In the genomic region with DNA sequence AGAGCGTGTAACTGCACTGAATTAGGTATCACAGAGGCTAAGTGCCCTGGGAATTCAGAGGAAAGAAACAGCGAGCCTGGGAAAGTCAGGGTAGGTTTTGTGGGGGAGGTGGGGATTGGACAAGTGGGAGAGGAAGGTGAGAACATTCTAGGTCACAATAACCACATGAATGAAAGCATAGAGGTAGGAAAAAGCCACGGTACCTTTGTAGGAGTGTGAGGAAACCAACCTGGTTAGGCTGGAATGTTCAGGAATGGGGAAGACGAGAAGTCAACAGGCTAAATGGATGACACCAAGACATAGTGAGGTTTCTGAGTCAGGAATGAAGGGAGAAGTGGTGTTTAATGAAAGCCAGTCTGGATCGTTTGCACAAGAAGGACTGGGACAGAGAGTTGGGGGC, we compare ENCODE assay signal across 21 cellular contexts. TPM values are rescaled to one million over a fixed set of nuclear protein-coding genes. Genes with fewer than 3 reads are reported as not detected.
DNase-seq lines count a peak whose midpoint lies in the region; ATAC-seq, FAIRE-seq and TF ChIP-seq lines count a peak whose summit lies in the region.
"Had no signal": no experiment of that assay in that cellular context is flagged by ENCODE, and none has a peak within 500 bp of the region (broad histone marks: within the 10 kb centered on the region; RNA-seq: fewer than 3 reads in every experiment).

No MANE protein-coding gene starts in this region.

- peak overlapping the region; percentile 81; the same call in 1 of the 2 replicates for H2BK15ac ChIP-seq in H1 (ENCODE audit: low read length)

- H3K79me2 ChIP-seq in HepG2 (ENCODE audit: insufficient read depth, low read length) (no peaks in the 10 kb centered on the region), H1 (ENCODE audit: control insufficient read depth in 1 of 2, insufficient read depth in 2 of 2, low read length in 2 of 2) (no peaks in the 10 kb centered on the region)

- TF ChIP-seq EP300 in HepG2 (IDR thresholded peaks at IDR 0.05; ENCODE audit: low read depth in 2 of 2, low read length in 2 of 2) (no peak), HepG2 (CRISPR knock-in tag; IDR thresholded peaks at IDR 0.05; ENCODE audit: borderline replicate concordance) (no peak), H1 (IDR thresholded peaks at IDR 0.05; ENCODE audit: borderline replicate concordance in 1 of 2, low read depth in 2 of 2, low read length in 2 of 2) (no peak)

- no peak overlapping the region for H3K14ac ChIP-seq in H1 (ENCODE audit: insufficient read length)

- H4K8ac ChIP-seq in H1 (ENCODE audit: extremely low read depth, insufficient read depth, low read length) = no peak overlapping the region

- no peaks in the 10 kb centered on the region for H4K20me1 ChIP-seq in HepG2 (ENCODE audit: insufficient read depth, low read length)
- H4K20me1 ChIP-seq in H1 (replicated peaks in 1 of 2; ENCODE audit: control insufficient read depth in 1 of 2, insufficient read depth in 2 of 2, low read length in 2 of 2) = no peaks in the 10 kb centered on the region

- no peak for TF ChIP-seq CTCF in HepG2 (CRISPR knock-in tag; IDR thresholded peaks at IDR 0.05)
- TF ChIP-seq CTCF in right lobe of liver (IDR thresholded peaks at IDR 0.05) = no peak
- TF ChIP-seq CTCF in H1 (IDR thresholded peaks at IDR 0.05; ENCODE audit: control extremely low read depth in 1 of 3, insufficient read depth in 1 of 3, low read depth in 1 of 3, low read length in 3 of 3) = no peak

- no peak overlapping the region for H3K9ac ChIP-seq in HepG2 (ENCODE audit: insufficient read depth, low read depth, low read length)
- no peak overlapping the region for H3K9ac ChIP-seq in H1 (replicated peaks in 1 of 4; ENCODE audit: extremely low read depth in 1 of 4, low read depth in 3 of 4, low read length in 3 of 4)

- no peak overlapping the region for H2AK5ac ChIP-seq in H1 (ENCODE audit: low read depth, low read length)

- H3K27me3 Mint-ChIP-seq in activated naive CD8-positive, alpha-beta T cell treated with anti-CD3 and anti-CD28 coated beads, Interleukin-2, amount 50 U/mL, for 24 hours = peaks cover 8% of the 10 kb centered on the region

- H3K9me3 ChIP-seq in HepG2 (ENCODE audit: low read length) = no peaks in the 10 kb centered on the region
- no peaks in the 10 kb centered on the region for H3K9me3 ChIP-seq in right lobe of liver
- H3K9me3 ChIP-seq in H1 (ENCODE audit: insufficient read depth in 2 of 2, low read depth in 1 of 2, low read length in 1 of 2) = no peaks in the 10 kb centered on the region

- H2BK12ac ChIP-seq in H1 (ENCODE audit: low read depth, low read length) = no peak overlapping the region

- no peaks in the 10 kb centered on the region for H3K36me3 Mint-ChIP-seq in activated naive CD8-positive, alpha-beta T cell treated with anti-CD3 and anti-CD28 coated beads, Interleukin-2, amount 50 U/mL, for 24 hours (ENCODE audit: low read depth)
- H3K36me3 Mint-ChIP-seq: CD8-positive, alpha-beta memory T cell had no signal

- no peak overlapping the region for H3K23ac ChIP-seq in H1 (ENCODE audit: insufficient read length)

- H3K4me3 ChIP-seq in HepG2 (replicated peaks in 1 of 3; ENCODE audit: insufficient read depth in 1 of 3, low read depth in 2 of 3, low read length in 3 of 3) (no peak overlapping the region), right lobe of liver (no peak overlapping the region), H1 (ENCODE audit: extremely low read depth in 1 of 4, insufficient read depth in 2 of 4, low read depth in 3 of 4, low read length in 4 of 4) (no peak overlapping the region)

- in situ Hi-C loops in HepG2 (cut with HindIII; ENCODE audit: extremely low pct_ligation_motif_present, low pct_unique_long_range_greater_than_20kb) = no loop called here

- DNase-seq in HepG2 (ENCODE audit: low spot score) (no peak), right lobe of liver (no peak), H1 (ENCODE audit: low read depth in 1 of 2, low spot score in 2 of 2) (no peak), kidney tubule cell (ENCODE audit: low spot score) (peak; percentile 57), NCI-H345 treated with DMSO at 0.1 percent for 48 hours (lab: John Stamatoyannopoulos, UW; ENCODE audit: unreplicated experiment) (no peak)
- DNase-seq in activated CD4-positive, alpha-beta T cell treated with anti-CD3 and anti-CD28 coated beads, Interleukin-2, amount 50 U/mL, for 48 hours = no peak
- no peak for DNase-seq in activated naive CD8-positive, alpha-beta T cell treated with anti-CD3 and anti-CD28 coated beads, Interleukin-2, amount 50 U/mL, for 24 hours
- DNase-seq: CD8-positive, alpha-beta memory T cell; GDM1; NCI-H1092 treated with DMSO at 0.1 percent for 48 hours; NCI-H2081; NCI-H2171; NCI-H446; NCI-H526; Right ventricle myocardium superior had no signal

- H3K4me1 ChIP-seq in HepG2 (ENCODE audit: insufficient read depth, low read length) = peaks cover 56% of the 10 kb centered on the region
- no peaks in the 10 kb centered on the region for H3K4me1 ChIP-seq in right lobe of liver
- peaks cover 0 to 4% (median 0%) of the 10 kb centered on the region in 4 experiments; a peak in 2 of 7 replicates for H3K4me1 ChIP-seq in H1 (replicated peaks in 1 of 4; ENCODE audit: control insufficient read depth in 3 of 4, insufficient read depth in 4 of 4, low read length in 3 of 4)

- no peaks in the 10 kb centered on the region for H3K79me1 ChIP-seq in H1 (ENCODE audit: low read depth, low read length)

- no peaks in the 10 kb centered on the region for H3K4me1 Mint-ChIP-seq in activated naive CD8-positive, alpha-beta T cell treated with anti-CD3 and anti-CD28 coated beads, Interleukin-2, amount 50 U/mL, for 24 hours

- H2BK20ac ChIP-seq in H1 (ENCODE audit: low read length) = no peak overlapping the region

- H2BK120ac ChIP-seq in H1 (replicated peaks; ENCODE audit: low read depth, low read length) = no peak overlapping the region

- no peak overlapping the region for H3K18ac ChIP-seq in H1 (ENCODE audit: extremely low read depth, low read length)

- H3K4ac ChIP-seq in H1 (replicated peaks; ENCODE audit: insufficient read length, low read depth, low read length) = no peak overlapping the region

- no peak overlapping the region for H3K27ac Mint-ChIP-seq in activated naive CD8-positive, alpha-beta T cell treated with anti-CD3 and anti-CD28 coated beads, Interleukin-2, amount 50 U/mL, for 24 hours
- H3K27ac Mint-ChIP-seq: CD8-positive, alpha-beta memory T cell had no signal

- no peak overlapping the region for H2AFZ ChIP-seq in HepG2 (ENCODE audit: low read length)
- H2AFZ ChIP-seq in H1 (ENCODE audit: low read length) = no peak overlapping the region

- 44% methylated on average over 5 of the region's 5 CpGs for WGBS in HepG2 (ENCODE audit: low lambda C conversion rate)
- 55% methylated on average over 5 of the region's 5 CpGs for WGBS in right lobe of liver (ENCODE audit: insufficient coverage, low coverage, low lambda C conversion rate, missing lambda C conversion rate)
- WGBS in H1 (ENCODE audit: extremely low coverage in 1 of 2, insufficient coverage in 1 of 2, insufficient read length in 1 of 2, insufficient replicate concordance in 2 of 2, low coverage in 1 of 2, low lambda C conversion rate in 2 of 2, missing lambda C conversion rate in 1 of 2), 2 experiments = 77% methylated on average over 5 of the region's 5 CpGs; no CpG with 5 or more reads in 1 of the 2 experiments

- H3K9me3 Mint-ChIP-seq in activated naive CD8-positive, alpha-beta T cell treated with anti-CD3 and anti-CD28 coated beads, Interleukin-2, amount 50 U/mL, for 24 hours = no peaks in the 10 kb centered on the region
- H3K9me3 Mint-ChIP-seq: CD8-positive, alpha-beta memory T cell had no signal

- H3K27ac ChIP-seq in HepG2 (ENCODE audit: extremely low read length, insufficient read depth, low read length) = no peak overlapping the region
- H3K27ac ChIP-seq in right lobe of liver = no peak overlapping the region
- no peak overlapping the region for H3K27ac ChIP-seq in H1 (ENCODE audit: low read depth, low read length)
- H3K27ac ChIP-seq: C4-2B had no signal

- H3K27me3 ChIP-seq in HepG2 (ENCODE audit: control insufficient read depth in 1 of 2, insufficient read depth in 2 of 2, low read length in 2 of 2) (no peaks in the 10 kb centered on the region; a peak in 1 of 5 replicates), right lobe of liver (no peaks in the 10 kb centered on the region), H1 (replicated peaks in 1 of 4; ENCODE audit: control insufficient read depth in 3 of 4, extremely low read depth in 1 of 4, insufficient read depth in 3 of 4, low read length in 3 of 4) (peaks cover 0 to 2% (median 0%) of the 10 kb centered on the region in 4 experiments; a peak in 3 of 7 replicates)

- ATAC-seq in HepG2 = no peak
- no peak for ATAC-seq in right lobe of liver
- ATAC-seq in activated naive CD8-positive, alpha-beta T cell treated with anti-CD3 and anti-CD28 coated beads, Interleukin-2, amount 50 U/mL, for 24 hours = no peak

- H3K23me2 ChIP-seq in H1 (ENCODE audit: low read depth, low read length) = peaks cover 2% of the 10 kb centered on the region; the same call in 1 of the 2 replicates

- no peak overlapping the region for H3K56ac ChIP-seq in H1 (replicated peaks; ENCODE audit: insufficient read length, low read depth, low read length)

- no peak overlapping the region for H4K5ac ChIP-seq in H1 (ENCODE audit: insufficient read length, low read depth, low read length)

- intact Hi-C loops in HepG2 (cut with micrococcal nuclease; ENCODE audit: unreplicated experiment) (no loop called here), right lobe of liver (cut with DNase I) (no loop called here)

- no peak overlapping the region for H4K91ac ChIP-seq in H1 (replicated peaks; ENCODE audit: insufficient read length, low read length)

- H3K4me3 Mint-ChIP-seq in activated naive CD8-positive, alpha-beta T cell treated with anti-CD3 and anti-CD28 coated beads, Interleukin-2, amount 50 U/mL, for 24 hours = no peak overlapping the region
- H3K4me3 Mint-ChIP-seq: CD8-positive, alpha-beta memory T cell had no signal

- H3K36me3 ChIP-seq in HepG2 (replicated peaks in 1 of 2; ENCODE audit: control insufficient read depth in 1 of 2, insufficient read depth in 2 of 2, low read length in 2 of 2) (no peaks in the 10 kb centered on the region), right lobe of liver (no peaks in the 10 kb centered on the region), H1 (ENCODE audit: control insufficient read depth in 2 of 4, insufficient read depth in 4 of 4, low read length in 3 of 4) (no peaks in the 10 kb centered on the region)

- POLR2A ChIA-PET in HepG2 (lab: Yijun Ruan, JAX) (no interaction called here), H1 (lab: Charles Lee; ENCODE audit: partially characterized antibody) (no interaction called here)

- CTCF ChIA-PET in HepG2 (lab: Yijun Ruan, JAX; ENCODE audit: low intra/inter-chr PET ratio, low total read pairs) (interaction anchor here (1.8 kb wide), 1 partner anchor 20 kb away, joined by 6 read pairs; no protein-coding TSS in a partner anchor), H1 (lab: Charles Lee; ENCODE audit: partially characterized antibody) (interaction anchor here (6.9 kb wide), 1 partner anchor 18 kb away, joined by 50 read pairs; no protein-coding TSS in a partner anchor)

- H3K4me2 ChIP-seq in HepG2 (ENCODE audit: low read depth, low read length) (no peak overlapping the region), H1 (ENCODE audit: insufficient read depth in 1 of 2, low read depth in 2 of 2, low read length in 2 of 2) (no peak overlapping the region)

- TF ChIP-seq RAD21 in HepG2 (CRISPR knock-in tag; IDR thresholded peaks at IDR 0.05) (no peak), H1 (IDR thresholded peaks at IDR 0.05 in 1 of 2, conservative IDR thresholded peaks at IDR 0.05 in 1 of 2; ENCODE audit: low read depth in 2 of 2, low read length in 2 of 2) (no peak)

- TF ChIP-seq POLR2A in HepG2 (IDR thresholded peaks at IDR 0.05; ENCODE audit: insufficient read depth in 1 of 2, low read depth in 2 of 2, low read length in 2 of 2) (no peak), right lobe of liver (IDR thresholded peaks at IDR 0.05) (no peak), H1 (IDR thresholded peaks at IDR 0.05; ENCODE audit: control extremely low read depth in 1 of 2, low read depth in 2 of 2, low read length in 2 of 2) (no peak)

- H2BK5ac ChIP-seq in H1 (ENCODE audit: low read depth, low read length) = no peak overlapping the region

- BruUV-seq in HepG2 (replicated peaks; lab: Mats Ljungman, UMichigan) = no TSS peak

- FAIRE-seq in HepG2 (lab: Jason Lieb, UNC) (peak; percentile 48), H1 (lab: Jason Lieb, UNC) (no peak)
- FAIRE-seq: GM19239 had no signal

RNA-seq across cellular contexts. Expression of a gene that starts 10.9 kb away (rescaled TPM):
- total RNA-seq in HepG2 (2016; rRNA removed; fragmentation: Illumina TruSeq; extraction: Trizol) (4.1 and 4.5 TPM in 2 replicates), right lobe of liver (1 to 10 TPM in 5 of 6 experiments, under 1 TPM in 1; 0.74 to 2.4 (median 1.4) TPM)
- total RNA-seq in HepG2 (2016; cell fraction: cytosol; rRNA removed; fragmentation: Illumina TruSeq; extraction: Trizol; ENCODE audit: low read depth) = 0.44 and 0.61 TPM in 2 replicates
- total RNA-seq in HepG2 (2016; cell fraction: insoluble cytoplasmic fraction; rRNA removed; fragmentation: Illumina TruSeq; extraction: Trizol) = 3.6 and 4.2 TPM in 2 replicates
- total RNA-seq in HepG2 (2016; cell fraction: membrane; rRNA removed; fragmentation: Illumina TruSeq; extraction: Trizol) = 2.1 and 2.3 TPM in 2 replicates
- 4.0 and 4.1 TPM in 2 replicates for total RNA-seq in HepG2 (2016; cell fraction: nucleus; rRNA removed; fragmentation: Illumina TruSeq; extraction: Trizol)
- polyA plus RNA-seq in HepG2 (2011; rRNA removed) (6.8 and 7.6 TPM in 2 replicates), H1 (2011; rRNA removed) (0.06 and 0.08 TPM in 2 replicates)
- 3.3 and 4.0 TPM in 2 replicates for polyA plus RNA-seq in HepG2 (2011; cell fraction: cytosol; rRNA removed)
- 11.9 and 13.4 TPM in 2 replicates for polyA plus RNA-seq in HepG2 (2011; cell fraction: nucleus; rRNA removed)
- polyA plus RNA-seq in HepG2 (2012) = 4.9 and 6.0 TPM in 2 replicates
- 0.32 and 0.33 TPM in 2 replicates for polyA plus RNA-seq in HepG2 (2016; cell fraction: cytosol; fragmentation: Illumina TruSeq; extraction: Trizol; ENCODE audit: low read depth)
- polyA plus RNA-seq in HepG2 (2016; cell fraction: insoluble cytoplasmic fraction; fragmentation: Illumina TruSeq; extraction: Trizol; ENCODE audit: low read depth) = 4.6 and 4.8 TPM in 2 replicates
- 1.0 and 1.3 TPM in 2 replicates for polyA plus RNA-seq in HepG2 (2016; cell fraction: membrane; fragmentation: Illumina TruSeq; extraction: Trizol; ENCODE audit: low read depth)
- 8.1 and 9.5 TPM in 2 replicates for polyA plus RNA-seq in HepG2 (2016; cell fraction: nucleus; fragmentation: Illumina TruSeq; extraction: Trizol; ENCODE audit: insufficient read depth, low read depth)
- polyA minus RNA-seq in HepG2 (2011; rRNA and poly(A)+ RNA removed; ENCODE audit: low replicate concordance) = 0.05 and 3.6 TPM in 2 replicates
- 2.0 and 2.2 TPM in 2 replicates for polyA minus RNA-seq in HepG2 (2011; cell fraction: cytosol; rRNA and poly(A)+ RNA removed)
- polyA minus RNA-seq in HepG2 (2011; cell fraction: nucleus; rRNA and poly(A)+ RNA removed) = 4.0 and 5.1 TPM in 2 replicates
- not detected in 2 replicates for total RNA-seq in H1 (2021; fragmentation: NEBNext Ultra II Directional; extraction: Animal tissue kit (Norgen Biotek cat#: 25700))
- polyA plus RNA-seq in H1 (2011; cell fraction: cytosol; rRNA removed) = 0.12 TPM
- polyA plus RNA-seq in H1 (2011; cell fraction: nucleus; rRNA removed) = 0.07 TPM
- polyA plus RNA-seq in H1 (2012, experiment 1 of 2) = 0.05 to 0.09 TPM (median 0.06 TPM) in 3 of 4 replicates, not detected in the other
- polyA plus RNA-seq in H1 (2012, experiment 2 of 2) = not detected
- not detected for polyA plus RNA-seq in H1 (2013, experiment 1 of 2)
- 0.04 TPM for polyA plus RNA-seq in H1 (2013, experiment 2 of 2)
- 0.12 TPM in 1 of 2 replicates, not detected in the other for polyA minus RNA-seq in H1 (2011; rRNA and poly(A)+ RNA removed)
- polyA minus RNA-seq in H1 (2011; cell fraction: cytosol; rRNA and poly(A)+ RNA removed) = not detected
- polyA minus RNA-seq in H1 (2011; cell fraction: nucleus; rRNA and poly(A)+ RNA removed) = not detected
- total RNA-seq: A172; CD8-positive, alpha-beta memory T cell; H4; LHCN-M2; Right ventricle myocardium superior had no signal
- polyA plus RNA-seq: AG04450; CD8-positive, alpha-beta memory T cell had no signal

RNA-seq across cellular contexts. Expression of a gene that starts 13.2 kb away (rescaled TPM):
- total RNA-seq in HepG2 (2016; rRNA removed; fragmentation: Illumina TruSeq; extraction: Trizol) (30.4 and 35.1 TPM in 2 replicates), right lobe of liver (10 to 100 TPM in 1 of 6 experiments, 1 to 10 TPM in 5; 1.7 to 17.7 (median 5.7) TPM)
- total RNA-seq in HepG2 (2016; cell fraction: cytosol; rRNA removed; fragmentation: Illumina TruSeq; extraction: Trizol; ENCODE audit: low read depth) = 5.9 and 7.6 TPM in 2 replicates
- total RNA-seq in HepG2 (2016; cell fraction: insoluble cytoplasmic fraction; rRNA removed; fragmentation: Illumina TruSeq; extraction: Trizol) = 25.6 and 34.0 TPM in 2 replicates
- total RNA-seq in HepG2 (2016; cell fraction: membrane; rRNA removed; fragmentation: Illumina TruSeq; extraction: Trizol) = 13.2 and 15.4 TPM in 2 replicates
- total RNA-seq in HepG2 (2016; cell fraction: nucleus; rRNA removed; fragmentation: Illumina TruSeq; extraction: Trizol) = 26.9 and 31.0 TPM in 2 replicates
- polyA plus RNA-seq in HepG2 (2011; rRNA removed) (38.2 and 41.7 TPM in 2 replicates), H1 (2011; rRNA removed) (0.18 and 0.19 TPM in 2 replicates)
- 29.0 and 39.2 TPM in 2 replicates for polyA plus RNA-seq in HepG2 (2011; cell fraction: cytosol; rRNA removed)
- 86.1 and 97.2 TPM in 2 replicates for polyA plus RNA-seq in HepG2 (2011; cell fraction: nucleus; rRNA removed)
- polyA plus RNA-seq in HepG2 (2012) = 34.9 and 37.3 TPM in 2 replicates
- 4.4 and 6.6 TPM in 2 replicates for polyA plus RNA-seq in HepG2 (2016; cell fraction: cytosol; fragmentation: Illumina TruSeq; extraction: Trizol; ENCODE audit: low read depth)
- polyA plus RNA-seq in HepG2 (2016; cell fraction: insoluble cytoplasmic fraction; fragmentation: Illumina TruSeq; extraction: Trizol; ENCODE audit: low read depth) = 20.8 and 23.2 TPM in 2 replicates
- polyA plus RNA-seq in HepG2 (2016; cell fraction: membrane; fragmentation: Illumina TruSeq; extraction: Trizol; ENCODE audit: low read depth) = 8.8 and 10.0 TPM in 2 replicates
- polyA plus RNA-seq in HepG2 (2016; cell fraction: nucleus; fragmentation: Illumina TruSeq; extraction: Trizol; ENCODE audit: insufficient read depth, low read depth) = 40.0 and 40.3 TPM in 2 replicates
- polyA minus RNA-seq in HepG2 (2011; rRNA and poly(A)+ RNA removed; ENCODE audit: low replicate concordance) = 0.12 and 47.7 TPM in 2 replicates
- 22.0 and 26.2 TPM in 2 replicates for polyA minus RNA-seq in HepG2 (2011; cell fraction: cytosol; rRNA and poly(A)+ RNA removed)
- 45.7 and 67.4 TPM in 2 replicates for polyA minus RNA-seq in HepG2 (2011; cell fraction: nucleus; rRNA and poly(A)+ RNA removed)
- 0.48 and 0.54 TPM in 2 replicates for total RNA-seq in H1 (2021; fragmentation: NEBNext Ultra II Directional; extraction: Animal tissue kit (Norgen Biotek cat#: 25700))
- polyA plus RNA-seq in H1 (2011; cell fraction: cytosol; rRNA removed) = 0.30 TPM
- 0.31 TPM for polyA plus RNA-seq in H1 (2011; cell fraction: nucleus; rRNA removed)
- polyA plus RNA-seq in H1 (2012, experiment 1 of 2) = 0.09 to 0.20 TPM (median 0.13 TPM) in 3 of 4 replicates, not detected in the other
- polyA plus RNA-seq in H1 (2012, experiment 2 of 2) = 0.12 TPM
- polyA plus RNA-seq in H1 (2013, experiment 1 of 2) = 0.16 TPM
- 0.20 TPM for polyA plus RNA-seq in H1 (2013, experiment 2 of 2)
- polyA minus RNA-seq in H1 (2011; rRNA and poly(A)+ RNA removed) = 0.07 and 0.22 TPM in 2 replicates
- polyA minus RNA-seq in H1 (2011; cell fraction: cytosol; rRNA and poly(A)+ RNA removed) = not detected
- polyA minus RNA-seq in H1 (2011; cell fraction: nucleus; rRNA and poly(A)+ RNA removed) = 0.70 TPM
- total RNA-seq: A172; CD8-positive, alpha-beta memory T cell; LHCN-M2; Right ventricle myocardium superior had no signal
- polyA plus RNA-seq: AG04450; CD8-positive, alpha-beta memory T cell had no signal

RNA-seq across cellular contexts. Expression of a gene that starts 14.2 kb away (rescaled TPM):
- total RNA-seq in HepG2 (2016; rRNA removed; fragmentation: Illumina TruSeq; extraction: Trizol) (0.13 TPM in 1 of 2 replicates, not detected in the other), right lobe of liver (1 to 10 TPM in 1 of 6 experiments, under 1 TPM in 1, not detected in 4; 0.18 to 5.2 TPM)
- total RNA-seq in HepG2 (2016; cell fraction: cytosol; rRNA removed; fragmentation: Illumina TruSeq; extraction: Trizol; ENCODE audit: low read depth) = not detected in 2 replicates
- 0.09 and 0.10 TPM in 2 replicates for total RNA-seq in HepG2 (2016; cell fraction: insoluble cytoplasmic fraction; rRNA removed; fragmentation: Illumina TruSeq; extraction: Trizol)
- not detected in 2 replicates for total RNA-seq in HepG2 (2016; cell fraction: membrane; rRNA removed; fragmentation: Illumina TruSeq; extraction: Trizol)
- total RNA-seq in HepG2 (2016; cell fraction: nucleus; rRNA removed; fragmentation: Illumina TruSeq; extraction: Trizol) = not detected in 2 replicates
- polyA plus RNA-seq in HepG2 (2011; rRNA removed) (0.58 and 0.88 TPM in 2 replicates), H1 (2011; rRNA removed) (not detected in 2 replicates)
- 0.39 and 0.55 TPM in 2 replicates for polyA plus RNA-seq in HepG2 (2011; cell fraction: cytosol; rRNA removed)
- 0.53 and 0.64 TPM in 2 replicates for polyA plus RNA-seq in HepG2 (2011; cell fraction: nucleus; rRNA removed)
- polyA plus RNA-seq in HepG2 (2012) = 0.29 TPM in 1 of 2 replicates, not detected in the other
- not detected in 2 replicates for polyA plus RNA-seq in HepG2 (2016; cell fraction: cytosol; fragmentation: Illumina TruSeq; extraction: Trizol; ENCODE audit: low read depth)
- polyA plus RNA-seq in HepG2 (2016; cell fraction: insoluble cytoplasmic fraction; fragmentation: Illumina TruSeq; extraction: Trizol; ENCODE audit: low read depth) = 0.12 TPM in 1 of 2 replicates, not detected in the other
- not detected in 2 replicates for polyA plus RNA-seq in HepG2 (2016; cell fraction: membrane; fragmentation: Illumina TruSeq; extraction: Trizol; ENCODE audit: low read depth)
- not detected in 2 replicates for polyA plus RNA-seq in HepG2 (2016; cell fraction: nucleus; fragmentation: Illumina TruSeq; extraction: Trizol; ENCODE audit: insufficient read depth, low read depth)
- polyA minus RNA-seq in HepG2 (2011; rRNA and poly(A)+ RNA removed; ENCODE audit: low replicate concordance) = 0.21 and 0.82 TPM in 2 replicates
- 0.69 TPM in 1 of 2 replicates, not detected in the other for polyA minus RNA-seq in HepG2 (2011; cell fraction: cytosol; rRNA and poly(A)+ RNA removed)
- 0.64 and 0.75 TPM in 2 replicates for polyA minus RNA-seq in HepG2 (2011; cell fraction: nucleus; rRNA and poly(A)+ RNA removed)
- not detected in 2 replicates for total RNA-seq in H1 (2021; fragmentation: NEBNext Ultra II Directional; extraction: Animal tissue kit (Norgen Biotek cat#: 25700))
- polyA plus RNA-seq in H1 (2011; cell fraction: cytosol; rRNA removed) = not detected
- polyA plus RNA-seq in H1 (2011; cell fraction: nucleus; rRNA removed) = not detected
- polyA plus RNA-seq in H1 (2012, experiment 1 of 2) = not detected in 4 replicates
- polyA plus RNA-seq in H1 (2012, experiment 2 of 2) = not detected
- not detected for polyA plus RNA-seq in H1 (2013, experiment 1 of 2)
- not detected for polyA plus RNA-seq in H1 (2013, experiment 2 of 2)
- polyA minus RNA-seq in H1 (2011; rRNA and poly(A)+ RNA removed) = not detected in 2 replicates
- polyA minus RNA-seq in H1 (2011; cell fraction: cytosol; rRNA and poly(A)+ RNA removed) = not detected
- not detected for polyA minus RNA-seq in H1 (2011; cell fraction: nucleus; rRNA and poly(A)+ RNA removed)
- total RNA-seq: A172; CD8-positive, alpha-beta memory T cell; H4; LHCN-M2; Right ventricle myocardium superior had no signal
- polyA plus RNA-seq: AG04450; CD8-positive, alpha-beta memory T cell had no signal

RNA-seq across cellular contexts. Expression of a gene that starts 37.3 kb away (rescaled TPM):
- total RNA-seq in HepG2 (2016; rRNA removed; fragmentation: Illumina TruSeq; extraction: Trizol) (0.51 TPM in 1 of 2 replicates, not detected in the other), right lobe of liver (1 to 10 TPM in 1 of 6 experiments, under 1 TPM in 5; 0.32 to 5.1 (median 0.60) TPM)
- not detected in 2 replicates for total RNA-seq in HepG2 (2016; cell fraction: cytosol; rRNA removed; fragmentation: Illumina TruSeq; extraction: Trizol; ENCODE audit: low read depth)
- total RNA-seq in HepG2 (2016; cell fraction: insoluble cytoplasmic fraction; rRNA removed; fragmentation: Illumina TruSeq; extraction: Trizol) = 0.11 TPM in 1 of 2 replicates, not detected in the other
- total RNA-seq in HepG2 (2016; cell fraction: membrane; rRNA removed; fragmentation: Illumina TruSeq; extraction: Trizol) = not detected in 2 replicates
- 0.16 and 0.19 TPM in 2 replicates for total RNA-seq in HepG2 (2016; cell fraction: nucleus; rRNA removed; fragmentation: Illumina TruSeq; extraction: Trizol)
- polyA plus RNA-seq in HepG2 (2011; rRNA removed) (0.13 and 0.33 TPM in 2 replicates), H1 (2011; rRNA removed) (0.08 TPM in 1 of 2 replicates, not detected in the other)
- 0.07 and 0.09 TPM in 2 replicates for polyA plus RNA-seq in HepG2 (2011; cell fraction: cytosol; rRNA removed)
- 0.76 and 0.97 TPM in 2 replicates for polyA plus RNA-seq in HepG2 (2011; cell fraction: nucleus; rRNA removed)
- polyA plus RNA-seq in HepG2 (2012) = 3.9 and 7.8 TPM in 2 replicates
- polyA plus RNA-seq in HepG2 (2016; cell fraction: cytosol; fragmentation: Illumina TruSeq; extraction: Trizol; ENCODE audit: low read depth) = 0.08 and 0.22 TPM in 2 replicates
- polyA plus RNA-seq in HepG2 (2016; cell fraction: insoluble cytoplasmic fraction; fragmentation: Illumina TruSeq; extraction: Trizol; ENCODE audit: low read depth) = not detected in 2 replicates
- not detected in 2 replicates for polyA plus RNA-seq in HepG2 (2016; cell fraction: membrane; fragmentation: Illumina TruSeq; extraction: Trizol; ENCODE audit: low read depth)
- polyA plus RNA-seq in HepG2 (2016; cell fraction: nucleus; fragmentation: Illumina TruSeq; extraction: Trizol; ENCODE audit: insufficient read depth, low read depth) = 0.30 TPM in 1 of 2 replicates, not detected in the other
- 0.09 and 0.16 TPM in 2 replicates for polyA minus RNA-seq in HepG2 (2011; rRNA and poly(A)+ RNA removed; ENCODE audit: low replicate concordance)
- not detected in 2 replicates for polyA minus RNA-seq in HepG2 (2011; cell fraction: cytosol; rRNA and poly(A)+ RNA removed)
- polyA minus RNA-seq in HepG2 (2011; cell fraction: nucleus; rRNA and poly(A)+ RNA removed) = 1.3 and 3.5 TPM in 2 replicates
- total RNA-seq in H1 (2021; fragmentation: NEBNext Ultra II Directional; extraction: Animal tissue kit (Norgen Biotek cat#: 25700)) = not detected in 2 replicates
- polyA plus RNA-seq in H1 (2011; cell fraction: cytosol; rRNA removed) = 0.06 TPM
- not detected for polyA plus RNA-seq in H1 (2011; cell fraction: nucleus; rRNA removed)
- 0.19 to 0.31 TPM in 2 of 4 replicates, not detected in the others for polyA plus RNA-seq in H1 (2012, experiment 1 of 2)
- not detected for polyA plus RNA-seq in H1 (2012, experiment 2 of 2)
- polyA plus RNA-seq in H1 (2013, experiment 1 of 2) = not detected
- 0.06 TPM for polyA plus RNA-seq in H1 (2013, experiment 2 of 2)
- polyA minus RNA-seq in H1 (2011; rRNA and poly(A)+ RNA removed) = not detected in 2 replicates
- polyA minus RNA-seq in H1 (2011; cell fraction: cytosol; rRNA and poly(A)+ RNA removed) = not detected
- not detected for polyA minus RNA-seq in H1 (2011; cell fraction: nucleus; rRNA and poly(A)+ RNA removed)
- total RNA-seq: A172; CD8-positive, alpha-beta memory T cell; LHCN-M2; Right ventricle myocardium superior had no signal
- polyA plus RNA-seq: AG04450; CD8-positive, alpha-beta memory T cell had no signal
